Comparison of ENCODE assay signal across 29 cellular contexts in the genomic region with DNA sequence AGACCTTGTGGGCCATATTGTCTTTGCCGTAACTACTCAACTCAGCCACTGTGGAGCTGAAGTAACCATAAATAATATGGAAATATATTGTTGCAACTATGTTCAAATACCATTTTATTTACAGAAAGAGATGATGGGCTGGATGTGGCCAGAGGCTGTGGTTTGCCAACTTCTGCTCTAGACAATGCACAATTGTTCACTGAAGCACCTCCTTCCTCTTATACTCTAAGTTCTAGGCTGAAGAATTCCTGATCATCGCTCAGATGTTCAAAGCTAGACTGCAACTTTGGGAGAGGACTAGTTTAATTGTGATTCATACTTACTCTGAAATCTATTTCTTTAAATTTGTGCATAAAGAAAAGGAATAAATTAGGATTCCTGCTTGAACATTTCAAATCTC.
"Had no signal": no experiment of that assay in that cellular context is flagged by ENCODE, and none has a peak within 500 bp of the region (broad histone marks: within the 10 kb centered on the region; RNA-seq: fewer than 3 reads in every experiment).

No MANE protein-coding gene starts in this region.

- H3K27ac Mint-ChIP-seq: activated CD4-positive, alpha-beta memory T cell treated with anti-CD3 and anti-CD28 coated beads, Interleukin-2, amount 10 ng/mL, durations not matched to agents 7 days and 5 days; activated CD4-positive, alpha-beta T cell treated with anti-CD3 and anti-CD28 coated beads, Interleukin-2, amount 10 ng/mL, durations not matched to agents 7 days and 5 days; activated naive CD4-positive, alpha-beta T cell treated with anti-CD3 and anti-CD28 coated beads, Interleukin-2, amount 10 ng/mL, durations not matched to agents 7 days and 5 days; activated naive CD8-positive, alpha-beta T cell treated with anti-CD3 and anti-CD28 coated beads, Interleukin-2, amount 10 ng/mL, durations not matched to agents 7 days and 5 days; activated T-cell treated with anti-CD3 and anti-CD28 coated beads, Interleukin-2, amount 50 U/mL, for 24 hours; mesothelial cell of epicardium; naive B cell; nephron progenitor cell; progenitor cell of endocrine pancreas; stimulated activated naive CD8-positive, alpha-beta T cell treated with anti-CD3 and anti-CD28 coated beads, Interleukin-15, Interleukin-2, amounts not matched to agents 100 ng/mL and 50 ng/mL, for 24 hours; T-helper 1 cell treated with Interleukin-12 subunit alpha and Interleukin-12 subunit beta and Interleukin-4 antibody, amounts not matched to agents 30 μg/mL and 1 μg/mL, for 36 hours; type B pancreatic cell had no signal

- H3K4me3 Mint-ChIP-seq: activated CD4-positive, alpha-beta memory T cell treated with anti-CD3 and anti-CD28 coated beads, Interleukin-2, amount 10 ng/mL, durations not matched to agents 7 days and 5 days; activated CD4-positive, alpha-beta T cell treated with anti-CD3 and anti-CD28 coated beads, Interleukin-2, amount 10 ng/mL, durations not matched to agents 7 days and 5 days; activated naive CD4-positive, alpha-beta T cell treated with anti-CD3 and anti-CD28 coated beads, Interleukin-2, amount 10 ng/mL, durations not matched to agents 7 days and 5 days; activated naive CD8-positive, alpha-beta T cell treated with anti-CD3 and anti-CD28 coated beads, Interleukin-2, amount 10 ng/mL, durations not matched to agents 7 days and 5 days; activated T-cell treated with anti-CD3 and anti-CD28 coated beads, Interleukin-2, amount 50 U/mL, for 24 hours; mesothelial cell of epicardium; naive B cell; nephron progenitor cell; stimulated activated naive CD8-positive, alpha-beta T cell treated with anti-CD3 and anti-CD28 coated beads, Interleukin-15, Interleukin-2, amounts not matched to agents 100 ng/mL and 50 ng/mL, for 24 hours; T-helper 1 cell treated with Interleukin-12 subunit alpha and Interleukin-12 subunit beta and Interleukin-4 antibody, amounts not matched to agents 30 μg/mL and 1 μg/mL, for 36 hours; type B pancreatic cell had no signal

- DNase-seq: activated CD4-positive, alpha-beta memory T cell treated with anti-CD3 and anti-CD28 coated beads, Interleukin-2, amount 10 ng/mL, durations not matched to agents 7 days and 5 days; activated CD4-positive, alpha-beta T cell treated with anti-CD3 and anti-CD28 coated beads, Interleukin-2, amount 10 ng/mL, durations not matched to agents 7 days and 5 days; activated CD4-positive, CD25-positive, alpha-beta regulatory T cell treated with anti-CD3 and anti-CD28 coated beads, Interleukin-2, amount 50 U/mL, for 72 hours; activated CD8-positive, alpha-beta memory T cell treated with anti-CD3 and anti-CD28 coated beads, Interleukin-2, amount 50 U/mL, for 48 hours; activated gamma-delta T cell; activated naive CD4-positive, alpha-beta T cell treated with anti-CD3 and anti-CD28 coated beads, Interleukin-2, amount 10 ng/mL, durations not matched to agents 7 days and 5 days; activated naive CD8-positive, alpha-beta T cell treated with anti-CD3 and anti-CD28 coated beads, Interleukin-2, amount 10 ng/mL, durations not matched to agents 7 days and 5 days; activated T-cell treated with anti-CD3 and anti-CD28 coated beads, Interleukin-2, amount 50 U/mL, for 24 hours; central memory CD4-positive, alpha-beta T cell; dermis blood vessel endothelial cell; effector CD4-positive, alpha-beta T cell; esophagus squamous epithelium; kidney; left colon; naive B cell; nephron progenitor cell; ovary; retina; stimulated activated CD4-positive, alpha-beta T cell treated with anti-CD3 and anti-CD28 coated beads, Interleukin-12 subunit alpha, Interleukin-12 subunit beta, amount 100 ng/mL, for 4 hours; stimulated activated CD4-positive, alpha-beta T cell treated with anti-CD3 and anti-CD28 coated beads, Interleukin-4, amount 100 ng/mL, for 1 hour; substantia nigra; T-helper 9 cell; WERI-Rb-1 had no signal

- FAIRE-seq: astrocyte, kidney had no signal

- H3K36me3 Mint-ChIP-seq: activated naive CD4-positive, alpha-beta T cell treated with anti-CD3 and anti-CD28 coated beads, Interleukin-2, amount 10 ng/mL, durations not matched to agents 7 days and 5 days; activated naive CD8-positive, alpha-beta T cell treated with anti-CD3 and anti-CD28 coated beads, Interleukin-2, amount 10 ng/mL, durations not matched to agents 7 days and 5 days; mesothelial cell of epicardium; naive B cell; type B pancreatic cell had no signal

- H3K9me3 Mint-ChIP-seq: nephron progenitor cell, type B pancreatic cell had no signal

- H3K4me1 Mint-ChIP-seq: activated CD4-positive, alpha-beta memory T cell treated with anti-CD3 and anti-CD28 coated beads, Interleukin-2, amount 10 ng/mL, durations not matched to agents 7 days and 5 days; activated CD4-positive, alpha-beta T cell treated with anti-CD3 and anti-CD28 coated beads, Interleukin-2, amount 10 ng/mL, durations not matched to agents 7 days and 5 days; activated naive CD4-positive, alpha-beta T cell treated with anti-CD3 and anti-CD28 coated beads, Interleukin-2, amount 10 ng/mL, durations not matched to agents 7 days and 5 days; activated naive CD8-positive, alpha-beta T cell treated with anti-CD3 and anti-CD28 coated beads, Interleukin-2, amount 10 ng/mL, durations not matched to agents 7 days and 5 days; mesothelial cell of epicardium; naive B cell; nephron progenitor cell had no signal

- H3K27me3 Mint-ChIP-seq: activated CD4-positive, alpha-beta memory T cell treated with anti-CD3 and anti-CD28 coated beads, Interleukin-2, amount 10 ng/mL, durations not matched to agents 7 days and 5 days; activated CD4-positive, alpha-beta T cell treated with anti-CD3 and anti-CD28 coated beads, Interleukin-2, amount 10 ng/mL, durations not matched to agents 7 days and 5 days; activated naive CD4-positive, alpha-beta T cell treated with anti-CD3 and anti-CD28 coated beads, Interleukin-2, amount 10 ng/mL, durations not matched to agents 7 days and 5 days; activated naive CD8-positive, alpha-beta T cell treated with anti-CD3 and anti-CD28 coated beads, Interleukin-2, amount 10 ng/mL, durations not matched to agents 7 days and 5 days; activated T-cell treated with anti-CD3 and anti-CD28 coated beads, Interleukin-2, amount 50 U/mL, for 24 hours; naive B cell; progenitor cell of endocrine pancreas; stimulated activated naive CD8-positive, alpha-beta T cell treated with anti-CD3 and anti-CD28 coated beads, Interleukin-15, Interleukin-2, amounts not matched to agents 100 ng/mL and 50 ng/mL, for 24 hours; type B pancreatic cell had no signal
